In genomic region chr17:28938552-28938951, GRCh38 we compare ENCODE assay signal across 12 cellular contexts. TPM values are rescaled to one million over a fixed set of nuclear protein-coding genes. Genes with fewer than 3 reads are reported as not detected.
A peak's percentile ranks its signal among the peaks of the same experiment; 100 is the strongest.
DNase-seq lines count a peak whose midpoint lies in the region; ATAC-seq and TF ChIP-seq lines count a peak whose summit lies in the region.
"Had no signal": no experiment of that assay in that cellular context is flagged by ENCODE, and none has a peak within 500 bp of the region (broad histone marks: within the 10 kb centered on the region; RNA-seq: fewer than 3 reads in every experiment).

No MANE protein-coding gene starts in this region.

- peak overlapping the region; percentile 74 for H3K27ac Mint-ChIP-seq in T-helper 17 cell

- no peaks in the 10 kb centered on the region for H3K27me3 Mint-ChIP-seq in T-helper 17 cell

- ATAC-seq in T-helper 17 cell (no peak), left cardiac atrium (peak; percentile 73 to 79), GM21737 (IDR thresholded peaks at IDR 0.05; ENCODE audit: unreplicated experiment) (no peak)
- ATAC-seq: sciatic nerve had no signal

- no peak overlapping the region for H3K27ac ChIP-seq in HEK293 (ENCODE audit: extremely low read depth, low read depth, low read length)
- H3K27ac ChIP-seq: thoracic aorta had no signal

- DNase-seq in T-helper 17 cell (no peak), left cardiac atrium (peak; percentile 26), putamen (ENCODE audit: low spot score) (peak; percentile 67), HuH-7.5 (ENCODE audit: low spot score) (no peak), NCI-H82 treated with DMSO at 0.1 percent for 48 hours (lab: John Stamatoyannopoulos, UW; ENCODE audit: unreplicated experiment) (no peak)
- DNase-seq: NCI-H187, NCI-H82 had no signal

- H3K4me3 Mint-ChIP-seq in T-helper 17 cell: no peak overlapping the region

- CTCF ChIA-PET in HEK293 (lab: Yijun Ruan, JAX): interaction anchor here (0.7 to 2.9 kb wide), 5 partner anchors 9 to 212 kb away, joined by 3 to 7 read pairs (median 4); partner anchors contain the start of gene TLCD1

- intact Hi-C loops in left cardiac atrium (cut with DNase I): no loop called here

- no peaks in the 10 kb centered on the region for H3K36me3 Mint-ChIP-seq in T-helper 17 cell (ENCODE audit: low read depth)

- H3K4me1 Mint-ChIP-seq in T-helper 17 cell: peaks cover 43% of the 10 kb centered on the region

- no peak overlapping the region for H3K4me3 ChIP-seq in HEK293 (ENCODE audit: low read depth, low read length)
- H3K4me3 ChIP-seq: esophagus muscularis mucosa, thoracic aorta had no signal

- H3K4me1 ChIP-seq in HEK293 (ENCODE audit: control insufficient read depth, insufficient read depth, low read length): peaks cover 43% of the 10 kb centered on the region

- no peak for TF ChIP-seq CTCF in HEK293 (tag by site-specific recombination; IDR thresholded peaks at IDR 0.05)

- no peaks in the 10 kb centered on the region for H3K9me3 ChIP-seq in HEK293 (ENCODE audit: control insufficient read depth, insufficient read depth, low read depth, low read length)
- no peaks in the 10 kb centered on the region for H3K9me3 ChIP-seq in T-helper 17 cell (ENCODE audit: control insufficient read depth, low read length, poor library complexity, severe bottlenecking)
- H3K9me3 ChIP-seq: esophagus muscularis mucosa, thoracic aorta had no signal

- POLR2A ChIA-PET in HEK293 (lab: Yijun Ruan, JAX): interaction anchor here (2.4 to 3.7 kb wide), 2 partner anchors 11 to 13 kb away, joined by 10 to 14 read pairs; partner anchors contain the start of gene PHF12

- H3K36me3 ChIP-seq in HEK293 (ENCODE audit: control insufficient read depth in 2 of 2, insufficient read depth in 1 of 2, low read length in 2 of 2): peaks cover 28 to 43% of the 10 kb centered on the region in 2 experiments
- H3K36me3 ChIP-seq: thoracic aorta had no signal

TF ChIP-seq in HEK293, 187 proteins besides CTCF, POLR2A, EP300 and RAD21:
- TF ChIP-seq ZSCAN23 (tag by site-specific recombination; IDR thresholded peaks at IDR 0.05) (no peak), ZNF398 (tag by site-specific recombination; IDR thresholded peaks at IDR 0.05) (peak; percentile 75), ZNF391 (tag by site-specific recombination; IDR thresholded peaks at IDR 0.05; ENCODE audit: borderline replicate concordance, low read depth) (no peak), ZNF488 (tag by site-specific recombination; IDR thresholded peaks at IDR 0.05) (no peak), ZNF169 (tag by site-specific recombination; IDR thresholded peaks at IDR 0.05) (no peak), KLF17 (tag by site-specific recombination; IDR thresholded peaks at IDR 0.05) (no peak), ZNF76 (tag by site-specific recombination; IDR thresholded peaks at IDR 0.05; ENCODE audit: borderline replicate concordance, low read depth) (no peak)

RNA-seq across cellular contexts. Expression of gene PHF12, which starts 12.8 kb away (rescaled TPM):
- total RNA-seq in T-helper 17 cell: 100 to 1,000 TPM; 164 to 174 TPM
- total RNA-seq in left cardiac atrium: 10 to 100 TPM; 18.8 to 23.4 TPM

RNA-seq across cellular contexts. Expression of gene DHRS13, which starts 35.7 kb away (rescaled TPM):
- total RNA-seq in T-helper 17 cell (10 to 100 TPM; 21.0 TPM), left cardiac atrium (1 to 10 TPM; 2.8 to 3.7 TPM)

RNA-seq across cellular contexts. Expression of gene FLOT2, which starts 41.0 kb away (rescaled TPM):
- total RNA-seq in T-helper 17 cell (100 to 1,000 TPM; 132 to 147 TPM), left cardiac atrium (100 to 1,000 TPM in 1 of 2 donors, 10 to 100 TPM in 1; 89.9 to 107 TPM)

Comparison
In these comparisons a context has a peak if more than half of its experiments do, and no peak if none do; other contexts are left out.
1. ATAC-seq: peak in left cardiac atrium (2 of 2); none in T-helper 17 cell (single experiment) and GM21737 (single experiment).
2. DNase-seq: peak in left cardiac atrium (single experiment) and putamen (single experiment); none in T-helper 17 cell (0 of 3), HuH-7.5 (single experiment) and NCI-H82 treated with DMSO at 0.1 percent for 48 hours (single experiment).
3. RNA of gene PHF12, which starts 12.8 kb away (total RNA-seq): 164 to 174 TPM in T-helper 17 cell; 18.8 to 23.4 TPM in left cardiac atrium; every median in the first group is over 4 times any median in the second.
4. RNA of gene DHRS13, which starts 35.7 kb away (total RNA-seq): 21.0 TPM in T-helper 17 cell; 2.8 to 3.7 TPM in left cardiac atrium; every median in the first group is over 4 times any median in the second.